ENCODE assay signal across 8 cellular contexts in genomic region chrX:46573896-46574336, GRCh38. TPM values are rescaled to one million over a fixed set of nuclear protein-coding genes. Genes with fewer than 3 reads are reported as not detected.
A peak's percentile ranks its signal among the peaks of the same experiment; 100 is the strongest.
DNase-seq lines count a peak whose midpoint lies in the region; ATAC-seq and TF ChIP-seq lines count a peak whose summit lies in the region.

No MANE protein-coding gene starts in this region.

- H2AFZ ChIP-seq in OCI-LY1 (ENCODE audit: low read length) (no peak overlapping the region), trophoblast cell (ENCODE audit: insufficient read depth, low read length, poor library complexity) (peak overlapping the region; percentile 30)

- no peak overlapping the region for H3K23ac ChIP-seq in trophoblast cell (ENCODE audit: low read length)

- H2BK12ac ChIP-seq in trophoblast cell (ENCODE audit: low read length) = no peak overlapping the region

- no peak overlapping the region for H4K8ac ChIP-seq in trophoblast cell (ENCODE audit: low read depth, low read length)

- H3K4me1 ChIP-seq in OCI-LY1 (ENCODE audit: insufficient read depth, low read length, severe bottlenecking) = peaks cover 48% of the 10 kb centered on the region
- H3K4me1 ChIP-seq in trophoblast cell (ENCODE audit: control insufficient read depth in 1 of 2, insufficient read depth in 2 of 2, low read length in 2 of 2) = peaks cover 11 to 14% of the 10 kb centered on the region in 2 experiments

- H4K91ac ChIP-seq in trophoblast cell (ENCODE audit: low read depth, low read length) = no peak overlapping the region

- no peak for TF ChIP-seq CTCF in OCI-LY1 (IDR thresholded peaks at IDR 0.05; ENCODE audit: low read length)

- no peak overlapping the region for H3K4ac ChIP-seq in trophoblast cell (ENCODE audit: low read depth, low read length)

- ATAC-seq in HG03097 (IDR thresholded peaks at IDR 0.05; ENCODE audit: low FRiP score, unreplicated experiment) (peak; percentile 19), HG02840 (IDR thresholded peaks at IDR 0.05; ENCODE audit: low FRiP score, unreplicated experiment) (no peak)

- H3K14ac ChIP-seq in trophoblast cell (ENCODE audit: low read length) = no peak overlapping the region

- H3K18ac ChIP-seq in trophoblast cell (ENCODE audit: low read length) = no peak overlapping the region

- H3K36me3 ChIP-seq in OCI-LY1 (ENCODE audit: insufficient read depth, low read length) = peaks cover 5% of the 10 kb centered on the region; the same call in 1 of the 2 replicates
- H3K36me3 ChIP-seq in trophoblast cell (ENCODE audit: control insufficient read depth in 1 of 2, insufficient read depth in 2 of 2, low read length in 2 of 2) = no peaks in the 10 kb centered on the region

- no peak overlapping the region for H2BK5ac ChIP-seq in trophoblast cell (ENCODE audit: low read depth, low read length, poor library complexity)

- H2AK5ac ChIP-seq in trophoblast cell (ENCODE audit: low read length) = no peak overlapping the region

- DNase-seq in NCI-H2081 (lab: John Stamatoyannopoulos, UW) (peak; percentile 62 to 70), NCI-H2081 treated with DMSO at 0.1 percent for 48 hours (lab: John Stamatoyannopoulos, UW) (no peak), glomerular visceral epithelial cell (ENCODE audit: extremely low spot score) (peak; percentile 6), trophoblast cell (peak in 1 of 2 donors; percentile 29)
- peak; percentile 66 for DNase-seq in activated effector memory CD4-positive, alpha-beta T cell treated with Interleukin-2 at 50 U/mL for 16 hours

- no CpG with 5 or more reads among the region's 52 CpGs for WGBS in trophoblast cell (ENCODE audit: extremely low coverage, insufficient coverage, insufficient read length)

- no peaks in the 10 kb centered on the region for H4K20me1 ChIP-seq in OCI-LY1 (ENCODE audit: insufficient read depth, low read length)

- H3K9me2 ChIP-seq in OCI-LY1 (ENCODE audit: low read depth, low read length) = no peaks in the 10 kb centered on the region

- H3K79me1 ChIP-seq in trophoblast cell (ENCODE audit: low read length) = no peaks in the 10 kb centered on the region

- H2BK120ac ChIP-seq in trophoblast cell (ENCODE audit: insufficient read depth, low read length, poor library complexity) = no peak overlapping the region

- no peak overlapping the region for H4K12ac ChIP-seq in trophoblast cell (ENCODE audit: low read depth, low read length)

- H3K9ac ChIP-seq in OCI-LY1 (ENCODE audit: low read length) = peak overlapping the region; percentile 76
- no peak overlapping the region for H3K9ac ChIP-seq in trophoblast cell (ENCODE audit: low read length)

- H3K4me3 ChIP-seq in OCI-LY1 (ENCODE audit: low read depth, low read length, poor library complexity, severe bottlenecking) (peak overlapping the region; percentile 84), trophoblast cell (ENCODE audit: low read depth, low read length) (peak overlapping the region; percentile 74)

- H3K27me3 ChIP-seq in OCI-LY1 (ENCODE audit: insufficient read depth, low read length) (no peaks in the 10 kb centered on the region), trophoblast cell (ENCODE audit: insufficient read depth, low read length) (no peaks in the 10 kb centered on the region)

- no peaks in the 10 kb centered on the region for H3K9me3 ChIP-seq in OCI-LY1 (ENCODE audit: low read length)
- H3K9me3 ChIP-seq in trophoblast cell (ENCODE audit: insufficient read depth, low read depth, low read length) = no peaks in the 10 kb centered on the region

- H3K4me2 ChIP-seq in OCI-LY1 (ENCODE audit: low read length) (peak overlapping the region; percentile 83), trophoblast cell (ENCODE audit: low read length) (peak overlapping the region; percentile 96)

- no peaks in the 10 kb centered on the region for H3F3A ChIP-seq in OCI-LY1 (ENCODE audit: insufficient read depth, low read length)

- H3K27ac ChIP-seq in OCI-LY1 (ENCODE audit: low read depth, low read length, poor library complexity, severe bottlenecking) (peak overlapping the region; percentile 4), trophoblast cell (ENCODE audit: low read depth, low read length) (no peak overlapping the region)

- H3K79me2 ChIP-seq in OCI-LY1 (ENCODE audit: insufficient read depth, low read length) = peaks cover 3% of the 10 kb centered on the region; the same call in 1 of the 2 replicates
- H3K79me2 ChIP-seq in trophoblast cell (ENCODE audit: control insufficient read depth, insufficient read depth, low read length, poor library complexity) = peaks cover 2% of the 10 kb centered on the region

RNA-seq across cellular contexts. Expression of gene CHST7, which starts 0.4 kb away (rescaled TPM):
- polyA plus RNA-seq in trophoblast cell (2013) = 1.8 and 2.2 TPM in 2 replicates

RNA-seq across cellular contexts. Expression of gene ZNF674, which starts 28.7 kb away (rescaled TPM):
- polyA plus RNA-seq in trophoblast cell (2013) = 2.6 and 2.7 TPM in 2 replicates
